ENCODE assay signal across 17 cellular contexts in the genomic region with DNA sequence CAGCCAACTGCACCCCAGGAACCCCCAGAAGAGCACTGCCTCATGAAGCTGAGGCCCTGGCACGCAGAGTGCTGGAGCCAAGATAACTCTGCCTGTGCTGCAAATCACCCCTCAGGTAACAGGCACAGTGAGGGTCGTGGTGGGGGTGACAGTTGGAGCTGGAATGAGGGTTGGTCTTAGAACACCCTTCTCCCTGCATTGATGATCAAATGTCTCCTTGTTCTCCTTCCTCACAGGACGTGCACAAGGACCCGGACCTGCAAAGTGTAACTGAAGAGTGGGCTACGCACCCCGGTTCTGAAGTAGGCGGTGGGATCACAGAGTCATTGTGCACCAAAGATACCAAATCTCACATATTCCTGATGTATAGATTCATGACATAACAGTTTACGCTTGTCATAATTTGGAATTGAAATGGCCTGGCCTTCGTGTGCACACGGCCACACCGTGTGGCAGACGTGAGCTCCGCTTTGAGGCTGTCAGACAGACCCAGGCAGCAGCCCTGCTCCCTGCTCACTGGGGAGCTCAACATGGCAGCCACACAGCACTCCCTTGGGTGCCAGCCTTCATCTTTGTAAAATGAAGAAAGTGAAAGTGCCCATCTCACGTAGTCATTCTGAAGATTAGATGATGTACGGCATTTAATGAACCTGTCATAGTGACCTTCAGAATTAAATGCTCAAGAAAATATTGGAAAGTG. TPM values are rescaled to one million over a fixed set of nuclear protein-coding genes. Genes with fewer than 3 reads are reported as not detected.
DNase-seq lines count a peak whose midpoint lies in the region; ATAC-seq, FAIRE-seq and TF ChIP-seq lines count a peak whose summit lies in the region.
"Had no signal": no experiment of that assay in that cellular context is flagged by ENCODE, and none has a peak within 500 bp of the region (broad histone marks: within the 10 kb centered on the region; RNA-seq: fewer than 3 reads in every experiment).

No MANE protein-coding gene starts in this region.

- H3K27ac Mint-ChIP-seq in astrocyte (ENCODE audit: unreplicated experiment), result no peak overlapping the region
- H3K27ac Mint-ChIP-seq: CD4-positive, alpha-beta memory T cell; H9 had no signal

- peaks cover 3% of the 10 kb centered on the region for H3K9me3 Mint-ChIP-seq in astrocyte (ENCODE audit: unreplicated experiment)
- H3K9me3 Mint-ChIP-seq: CD4-positive, alpha-beta memory T cell had no signal

- peaks cover 20% of the 10 kb centered on the region for H3K79me2 ChIP-seq in astrocyte (ENCODE audit: insufficient read depth, low read length)

- no peak overlapping the region for H3K9ac ChIP-seq in astrocyte (ENCODE audit: low read length)

- no peak for FAIRE-seq in astrocyte (lab: Jason Lieb, UNC)
- FAIRE-seq: GM12878, GM18507 had no signal

- H3K27me3 ChIP-seq in astrocyte (ENCODE audit: insufficient read depth, low read length) (no peaks in the 10 kb centered on the region), spleen (replicated peaks in 1 of 7) (peaks cover 0 to 10% (median 0%) of the 10 kb centered on the region in 7 donors)
- H3K27me3 ChIP-seq: BE2C had no signal

- WGBS in spleen, 5 donors, result 86 to 94% (median 91%) methylated on average over 15 of the region's 15 CpGs

- H3K4me3 ChIP-seq in astrocyte (ENCODE audit: insufficient read depth, low read depth, low read length), result no peak overlapping the region
- H3K4me3 ChIP-seq in fibroblast of the aortic adventitia (ENCODE audit: low read depth, low read length), result no peak overlapping the region
- no peak overlapping the region for H3K4me3 ChIP-seq in spleen
- H3K4me3 ChIP-seq: GM12878 had no signal

- no peaks in the 10 kb centered on the region for H3K4me1 Mint-ChIP-seq in astrocyte (ENCODE audit: low read depth, unreplicated experiment)
- H3K4me1 Mint-ChIP-seq: H9 had no signal

- H3K4me2 ChIP-seq in astrocyte (ENCODE audit: low read length), result no peak overlapping the region

- no peak for TF ChIP-seq CTCF in astrocyte (IDR thresholded peaks at IDR 0.05; ENCODE audit: insufficient read depth, low read depth, low read length)
- TF ChIP-seq CTCF in fibroblast of the aortic adventitia (IDR thresholded peaks at IDR 0.05; ENCODE audit: insufficient read depth, low read length), result no peak
- no peak for TF ChIP-seq CTCF in omental fat pad (IDR thresholded peaks at IDR 0.05)
- no peak for TF ChIP-seq CTCF in spleen (IDR thresholded peaks at IDR 0.05 in 8 of 11, conservative IDR thresholded peaks at IDR 0.05 in 3 of 11)

- no peak overlapping the region for H2AFZ ChIP-seq in astrocyte (ENCODE audit: low read depth, low read length)

- H3K27ac ChIP-seq in astrocyte (ENCODE audit: low read depth, low read length) (no peak overlapping the region), spleen (no peak overlapping the region)
- H3K27ac ChIP-seq: C4-2B had no signal

- ATAC-seq in omental fat pad (ENCODE audit: low FRiP score) (no peak), HG03571 (IDR thresholded peaks at IDR 0.05; ENCODE audit: unreplicated experiment) (no peak), left ventricle myocardium superior (no peak), Right ventricle myocardium inferior (no peak)
- ATAC-seq: GM12878 had no signal

- H3K9me3 ChIP-seq in astrocyte (ENCODE audit: insufficient read depth, low read depth, low read length) (no peaks in the 10 kb centered on the region), spleen (no peaks in the 10 kb centered on the region)
- H3K9me3 ChIP-seq: BE2C had no signal

- peaks cover 36% of the 10 kb centered on the region for H3K36me3 Mint-ChIP-seq in astrocyte (ENCODE audit: low read depth, unreplicated experiment)
- H3K36me3 Mint-ChIP-seq: CD4-positive, alpha-beta memory T cell had no signal

- TF ChIP-seq POLR2A in spleen (IDR thresholded peaks at IDR 0.05), result no peak

- intact Hi-C loops in spleen (cut with DNase I; ENCODE audit: low total_unique reads), result no loop called here
- intact Hi-C loops in left ventricle myocardium superior (cut with micrococcal nuclease), result no loop called here
- intact Hi-C loops in Right ventricle myocardium inferior (cut with DNase I), result no loop called here

- peaks cover 28% of the 10 kb centered on the region for H3K36me3 ChIP-seq in astrocyte (ENCODE audit: insufficient read depth, low read length)
- H3K36me3 ChIP-seq in spleen, result no peaks in the 10 kb centered on the region
- H3K36me3 ChIP-seq: BE2C had no signal

- H3K4me1 ChIP-seq in astrocyte (ENCODE audit: insufficient read depth, low read length) (peaks cover 5% of the 10 kb centered on the region), spleen (no peaks in the 10 kb centered on the region)
- H3K4me1 ChIP-seq: BE2C had no signal

- DNase-seq in astrocyte (ENCODE audit: low read depth) (no peak), fibroblast of the aortic adventitia (ENCODE audit: low read depth) (peak; percentile 5), omental fat pad (ENCODE audit: low spot score) (peak; percentile 11), spleen (peak; percentile 52), AG20443 (ENCODE audit: low spot score) (no peak), left ventricle myocardium superior (no peak), Right ventricle myocardium inferior (ENCODE audit: missing footprints) (no peak)
- DNase-seq: BE2C; CD4-positive, alpha-beta memory T cell; DMS79; GOT3; H9; IMR-90 had no signal

- no peaks in the 10 kb centered on the region for H3K27me3 Mint-ChIP-seq in astrocyte (ENCODE audit: low read depth, unreplicated experiment)
- H3K27me3 Mint-ChIP-seq: CD4-positive, alpha-beta memory T cell had no signal

- H4K20me1 ChIP-seq in astrocyte (ENCODE audit: insufficient read depth, low read length), result peaks cover 39% of the 10 kb centered on the region

- H3K4me3 Mint-ChIP-seq in astrocyte (ENCODE audit: unreplicated experiment), result peak overlapping the region; percentile 8
- H3K4me3 Mint-ChIP-seq: CD4-positive, alpha-beta memory T cell; H9 had no signal

RNA-seq across cellular contexts. Expression of gene THBS2, which starts 8.8 kb away (rescaled TPM):
- total RNA-seq in astrocyte, result 135 and 260 TPM in 2 replicates
- total RNA-seq in fibroblast of the aortic adventitia (ENCODE audit: low replicate concordance), result 322 and 519 TPM in 2 replicates
- 100 to 1,000 TPM in 2 of 4 donors, 10 to 100 TPM in 2; 53.5 to 115 (median 93.8) TPM for total RNA-seq in omental fat pad
- total RNA-seq in spleen, result 10 to 100 TPM in 2 of 7 donors, 1 to 10 TPM in 5; 2.5 to 24.9 (median 8.1) TPM
- 1 to 10 TPM; 1.2 to 2.7 (median 1.5) TPM for polyA plus RNA-seq in spleen
- 10.7 TPM for total RNA-seq in left ventricle myocardium superior
- 10.6 TPM for total RNA-seq in Right ventricle myocardium inferior
- total RNA-seq: CD4-positive, alpha-beta memory T cell had no signal

Comparison
In these comparisons a context has a peak if more than half of its experiments do, and no peak if none do; other contexts are left out.
1. DNase-seq: peak in fibroblast of the aortic adventitia (single experiment), omental fat pad (single experiment) and spleen (single experiment); none in astrocyte (single experiment), AG20443 (single experiment), left ventricle myocardium superior (single experiment) and Right ventricle myocardium inferior (single experiment).